ENCODE assay signal across 10 cellular contexts in the genomic region with DNA sequence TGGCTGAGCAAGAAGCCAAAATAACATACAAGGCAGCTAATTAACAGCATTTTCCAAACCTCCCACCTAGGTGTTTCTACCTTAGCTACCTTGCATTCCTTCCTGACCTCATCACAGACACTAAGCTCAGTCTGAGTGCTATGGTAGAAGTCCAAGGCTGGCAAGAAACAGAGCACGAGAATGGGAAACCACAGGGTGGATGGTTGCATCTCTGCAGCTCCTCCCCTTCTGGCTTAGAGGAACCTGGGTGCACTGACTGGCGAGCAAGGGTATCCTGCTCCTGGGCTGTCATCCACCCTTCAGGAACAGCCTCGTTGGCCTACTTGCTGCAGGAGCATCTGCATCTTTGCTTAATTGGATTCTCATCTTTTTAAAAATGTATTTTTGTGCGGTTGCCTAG.
"Had no signal": no experiment of that assay in that cellular context is flagged by ENCODE, and none has a peak within 500 bp of the region (broad histone marks: within the 10 kb centered on the region; RNA-seq: fewer than 3 reads in every experiment).

No MANE protein-coding gene starts in this region.

- H3K27ac ChIP-seq: ascending aorta, breast epithelium, gastrocnemius medialis, neural progenitor cell, ovary, sigmoid colon had no signal

- H3K4me1 ChIP-seq: ascending aorta, breast epithelium, gastrocnemius medialis, neural progenitor cell, sigmoid colon had no signal

- H3K4me2 ChIP-seq: neural progenitor cell had no signal

- DNase-seq: activated naive CD8-positive, alpha-beta T cell treated with anti-CD3 and anti-CD28 coated beads, Interleukin-2, amount 50 U/mL, for 24 hours; erythroblast; gastrocnemius medialis; ovary; sigmoid colon; stimulated activated CD4-positive, alpha-beta T cell treated with anti-CD3 and anti-CD28 coated beads, Interleukin-12 subunit alpha, Interleukin-12 subunit beta, amount 100 ng/mL, for 4 hours had no signal

- H3K9me3 ChIP-seq: ascending aorta, breast epithelium, gastrocnemius medialis, ovary, sigmoid colon had no signal

- H3K4me3 ChIP-seq: ascending aorta, breast epithelium, gastrocnemius medialis, lung, neural progenitor cell, ovary, sigmoid colon had no signal

- H3K36me3 ChIP-seq: ascending aorta, breast epithelium, gastrocnemius medialis, neural progenitor cell, ovary, sigmoid colon had no signal

- H2AFZ ChIP-seq: neural progenitor cell had no signal

- H3K9ac ChIP-seq: neural progenitor cell had no signal

- H3K27me3 ChIP-seq: ascending aorta, breast epithelium, gastrocnemius medialis, neural progenitor cell, ovary, sigmoid colon had no signal
